11 cellular contexts compared by ENCODE assay signal in genomic region chr15:70088887-70089691, GRCh38. TPM values are rescaled to one million over a fixed set of nuclear protein-coding genes. Genes with fewer than 3 reads are reported as not detected.
A peak's percentile ranks its signal among the peaks of the same experiment; 100 is the strongest.
DNase-seq lines count a peak whose midpoint lies in the region; ATAC-seq and TF ChIP-seq lines count a peak whose summit lies in the region.
"Had no signal": no experiment of that assay in that cellular context is flagged by ENCODE, and none has a peak within 500 bp of the region (broad histone marks: within the 10 kb centered on the region; RNA-seq: fewer than 3 reads in every experiment).

No MANE protein-coding gene starts in this region.

- no peaks in the 10 kb centered on the region for H3K9me3 ChIP-seq in Loucy (ENCODE audit: insufficient read depth, low read depth, low read length)
- H3K9me3 ChIP-seq: pancreas had no signal

- H3K79me2 ChIP-seq in Loucy (ENCODE audit: insufficient read depth, low read length) = peaks cover 99% of the 10 kb centered on the region

- ATAC-seq in HG03139 (IDR thresholded peaks at IDR 0.05; ENCODE audit: unreplicated experiment) = no peak
- ATAC-seq: pancreas had no signal

- DNase-seq in AG08396 (ENCODE audit: low spot score) (peak; percentile 61), fibroblast of pulmonary artery (ENCODE audit: low read depth) (peak; percentile 52), neural crest cell (ENCODE audit: low read depth, low spot score) (no peak), kidney glomerular epithelial cell (lab: John Stamatoyannopoulos, UW) (no peak), occipital lobe (lab: John Stamatoyannopoulos, UW) (no peak)
- DNase-seq in activated CD4-positive, alpha-beta T cell treated with anti-CD3 and anti-CD28 coated beads for 4 hours = no peak
- DNase-seq: KBM-7, NCI-H446 treated with DMSO at 0.1 percent for 48 hours, pancreas had no signal

- H3K27me3 ChIP-seq in Loucy (ENCODE audit: insufficient read depth, low read length, poor library complexity, severe bottlenecking) = no peaks in the 10 kb centered on the region
- H3K27me3 ChIP-seq: pancreas had no signal

- H3K4me1 Mint-ChIP-seq in neural crest cell = peaks cover 83% of the 10 kb centered on the region

- TF ChIP-seq CTCF in Loucy (conservative IDR thresholded peaks at IDR 0.05; ENCODE audit: low read length) (no peak), fibroblast of pulmonary artery (IDR thresholded peaks at IDR 0.05; ENCODE audit: low read length, missing control alignments) (no peak), neural crest cell (conservative IDR thresholded peaks at IDR 0.05) (no peak)

- H4K20me1 ChIP-seq in Loucy (ENCODE audit: insufficient read depth, low read length, poor library complexity, severe bottlenecking) = peaks cover 97% of the 10 kb centered on the region

- H3K27me3 Mint-ChIP-seq in neural crest cell (ENCODE audit: low read depth) = peaks cover 33% of the 10 kb centered on the region

- peak overlapping the region; percentile 10 for H3K9ac ChIP-seq in Loucy (ENCODE audit: low read depth, low read length, poor library complexity, severe bottlenecking)

- no peak overlapping the region for H2AFZ ChIP-seq in Loucy (ENCODE audit: low read length)

- H3K4me3 Mint-ChIP-seq in neural crest cell = peak overlapping the region; percentile 11

- H3F3A ChIP-seq in Loucy (ENCODE audit: low read depth) = no peaks in the 10 kb centered on the region

- H3K9me2 ChIP-seq in Loucy (replicated peaks; ENCODE audit: low read depth, low read length) = no peaks in the 10 kb centered on the region

- peak overlapping the region; percentile 96 for H3K4me2 ChIP-seq in Loucy (ENCODE audit: low read depth, low read length, poor library complexity, severe bottlenecking)

- peaks cover 72% of the 10 kb centered on the region; the same call in 1 of the 2 replicates for H3K36me3 ChIP-seq in Loucy (ENCODE audit: insufficient read depth, low read length)

- peaks cover 80% of the 10 kb centered on the region for H3K4me1 ChIP-seq in Loucy (ENCODE audit: insufficient read depth, low read length, poor library complexity, severe bottlenecking)

- peaks cover 18% of the 10 kb centered on the region for H3K36me3 Mint-ChIP-seq in neural crest cell (ENCODE audit: low read depth)

- H3K4me3 ChIP-seq in Loucy (ENCODE audit: low read length, poor library complexity, severe bottlenecking) = peak overlapping the region; percentile 30
- H3K4me3 ChIP-seq in fibroblast of pulmonary artery (replicated peaks; ENCODE audit: low read depth, low read length) = no peak overlapping the region
- H3K4me3 ChIP-seq: pancreas had no signal

- H3K9me3 Mint-ChIP-seq in neural crest cell = no peaks in the 10 kb centered on the region

- H3K27ac Mint-ChIP-seq in neural crest cell (ENCODE audit: unreplicated experiment) = no peak overlapping the region

RNA-seq across cellular contexts. Expression of gene TLE3, which starts 8.6 kb away (rescaled TPM):
- total RNA-seq in neural crest cell = 81.3 and 89.9 TPM in 2 replicates
- total RNA-seq in occipital lobe = 79.4 TPM

Comparison
In these comparisons a context has a peak if more than half of its experiments do, and no peak if none do; other contexts are left out.
1. DNase-seq: peak in AG08396 (single experiment) and fibroblast of pulmonary artery (single experiment); none in neural crest cell (single experiment), kidney glomerular epithelial cell (single experiment), occipital lobe (single experiment) and activated CD4-positive, alpha-beta T cell treated with anti-CD3 and anti-CD28 coated beads for 4 hours (0 of 2).